9 cellular contexts compared by ENCODE assay signal in genomic region chr3:56251343-56251945, GRCh38.
DNase-seq lines count a peak whose midpoint lies in the region; ATAC-seq, FAIRE-seq and TF ChIP-seq lines count a peak whose summit lies in the region.
"Had no signal": no experiment of that assay in that cellular context is flagged by ENCODE, and none has a peak within 500 bp of the region (broad histone marks: within the 10 kb centered on the region; RNA-seq: fewer than 3 reads in every experiment).

No MANE protein-coding gene starts in this region.

- BruUV-seq in PC-9 (replicated peaks; lab: Mats Ljungman, UMichigan): no TSS peak

- DNase-seq in activated CD4-positive, alpha-beta T cell treated with anti-CD3 and anti-CD28 coated beads for 36 hours: peak; percentile 43
- no peak for DNase-seq in activated CD4-positive, alpha-beta T cell treated with anti-CD3 and anti-CD28 coated beads for 4 hours
- DNase-seq in PC-9 (peak in 1 of 2 experiments; percentile 18), nephron progenitor cell (peak; percentile 44), NCI-H1436 (lab: John Stamatoyannopoulos, UW) (no peak)

- POLR2A ChIA-PET in activated CD4-positive, alpha-beta T cell treated with anti-CD3 and anti-CD28 coated beads for 36 hours (lab: Charles Lee): interaction anchor here (0.6 kb wide), 1 partner anchor 318 kb away, joined by 3 read pairs; no protein-coding TSS in a partner anchor
- POLR2A ChIA-PET in PC-9 (lab: Charles Lee; ENCODE audit: unreplicated experiment): no interaction called here

- peaks cover 3% of the 10 kb centered on the region for H3K27me3 Mint-ChIP-seq in activated CD4-positive, alpha-beta T cell treated with anti-CD3 and anti-CD28 coated beads for 36 hours
- H3K27me3 Mint-ChIP-seq in nephron progenitor cell (ENCODE audit: low read depth, poor library complexity): no peaks in the 10 kb centered on the region

- FAIRE-seq in endometrium (lab: Jason Lieb, UNC): peak; percentile 93

- H3K27ac ChIP-seq in PC-9: no peak overlapping the region

- H3K27ac Mint-ChIP-seq in activated CD4-positive, alpha-beta T cell treated with anti-CD3 and anti-CD28 coated beads for 36 hours: no peak overlapping the region
- no peak overlapping the region for H3K27ac Mint-ChIP-seq in nephron progenitor cell
- H3K27ac Mint-ChIP-seq: dendritic cell treated with granulocyte-macrophage colony-stimulating factor and Interleukin-4, amounts not matched to agents 40 ng/mL and 50 ng/mL, for 4 days had no signal

- H3K4me3 Mint-ChIP-seq in activated CD4-positive, alpha-beta T cell treated with anti-CD3 and anti-CD28 coated beads for 36 hours: no peak overlapping the region
- H3K4me3 Mint-ChIP-seq in nephron progenitor cell: no peak overlapping the region
- H3K4me3 Mint-ChIP-seq: dendritic cell treated with granulocyte-macrophage colony-stimulating factor and Interleukin-4, amounts not matched to agents 40 ng/mL and 50 ng/mL, for 4 days had no signal

- no peaks in the 10 kb centered on the region for H3K4me1 Mint-ChIP-seq in activated CD4-positive, alpha-beta T cell treated with anti-CD3 and anti-CD28 coated beads for 36 hours
- H3K4me1 Mint-ChIP-seq in nephron progenitor cell: peaks cover 20% of the 10 kb centered on the region

- H3K27me3 ChIP-seq in PC-9 (ENCODE audit: insufficient read depth, low read depth): 0 out of 2 replicates have a peak, but pooled peaks cover 4% of the 10 kb centered on the region

- intact Hi-C loops in activated CD4-positive, alpha-beta T cell treated with anti-CD3 and anti-CD28 coated beads for 36 hours (cut with DNase I, micrococcal nuclease): loop anchor here (1.0 to 5.0 kb wide), 4 partner anchors 764 to 1397 kb away; partner anchors contain the start of gene WNT5A (in 1 of the 2)
- intact Hi-C loops in PC-9 (cut with micrococcal nuclease; ENCODE audit: unreplicated experiment): loop anchor here (2.0 to 5.0 kb wide), 4 partner anchors 354 to 1823 kb away; no protein-coding TSS in a partner anchor

- CTCF ChIA-PET in activated CD4-positive, alpha-beta T cell treated with anti-CD3 and anti-CD28 coated beads for 36 hours (lab: Charles Lee): interaction anchor here (0.5 to 3.4 kb wide), 11 partner anchors 9 to 1374 kb away, joined by 3 to 22 read pairs (median 3); no protein-coding TSS in a partner anchor
- CTCF ChIA-PET in PC-9 (lab: Charles Lee): interaction anchor here (0.7 kb wide), 1 partner anchor 362 kb away, joined by 4 read pairs; no protein-coding TSS in a partner anchor

- H4K20me1 ChIP-seq in PC-9 (ENCODE audit: insufficient read depth): no peaks in the 10 kb centered on the region

- no peak for ATAC-seq in activated CD4-positive, alpha-beta T cell treated with anti-CD3 and anti-CD28 coated beads for 36 hours
- ATAC-seq in HG03354 (IDR thresholded peaks at IDR 0.05; ENCODE audit: poor library complexity, severe bottlenecking, unreplicated experiment) (peak; percentile 43), HG03460 (IDR thresholded peaks at IDR 0.05; ENCODE audit: unreplicated experiment) (no peak)

- H3K9me3 ChIP-seq in PC-9 (ENCODE audit: insufficient read depth, low read depth): no peaks in the 10 kb centered on the region

- no peak overlapping the region for H3K4me3 ChIP-seq in PC-9

- H3K4me1 ChIP-seq in PC-9 (replicated peaks; ENCODE audit: insufficient read depth): no peaks in the 10 kb centered on the region

- no peak overlapping the region for H2AFZ ChIP-seq in PC-9

- TF ChIP-seq CTCF in PC-9 (conservative IDR thresholded peaks at IDR 0.05): peak; percentile 77
- peak; percentile 86 for TF ChIP-seq CTCF in nephron progenitor cell (IDR thresholded peaks at IDR 0.05)

- no peaks in the 10 kb centered on the region for H3K36me3 ChIP-seq in PC-9 (ENCODE audit: low read depth)

- no peaks in the 10 kb centered on the region for H3K79me2 ChIP-seq in PC-9 (ENCODE audit: low read depth)

- H3F3A ChIP-seq in PC-9 (ENCODE audit: insufficient read depth, low read depth): no peaks in the 10 kb centered on the region

- H3K9me3 Mint-ChIP-seq in activated CD4-positive, alpha-beta T cell treated with anti-CD3 and anti-CD28 coated beads for 36 hours (ENCODE audit: low read depth): no peaks in the 10 kb centered on the region
- no peaks in the 10 kb centered on the region for H3K9me3 Mint-ChIP-seq in nephron progenitor cell
- H3K9me3 Mint-ChIP-seq: dendritic cell treated with granulocyte-macrophage colony-stimulating factor and Interleukin-4, amounts not matched to agents 40 ng/mL and 50 ng/mL, for 4 days had no signal

- H3K4me2 ChIP-seq in PC-9: no peak overlapping the region

- H3K36me3 Mint-ChIP-seq in activated CD4-positive, alpha-beta T cell treated with anti-CD3 and anti-CD28 coated beads for 36 hours (ENCODE audit: low read depth): no peaks in the 10 kb centered on the region
- H3K36me3 Mint-ChIP-seq in nephron progenitor cell (ENCODE audit: low read depth): no peaks in the 10 kb centered on the region

- no peaks in the 10 kb centered on the region for H3K9me2 ChIP-seq in PC-9 (ENCODE audit: insufficient read depth)

Comparison
In these comparisons a context has a peak if more than half of its experiments do, and no peak if none do; other contexts are left out.
1. DNase-seq: peak in activated CD4-positive, alpha-beta T cell treated with anti-CD3 and anti-CD28 coated beads for 36 hours (single experiment) and nephron progenitor cell (single experiment); none in activated CD4-positive, alpha-beta T cell treated with anti-CD3 and anti-CD28 coated beads for 4 hours (0 of 2) and NCI-H1436 (single experiment).